In genomic region chr7:44346063-44346462, GRCh38 we compare ENCODE assay signal across 36 cellular contexts.
"Had no signal": no experiment of that assay in that cellular context is flagged by ENCODE, and none has a peak within 500 bp of the region (broad histone marks: within the 10 kb centered on the region; RNA-seq: fewer than 3 reads in every experiment).

No MANE protein-coding gene starts in this region.

- DNase-seq: Karpas-422, Kasumi-1, MG63, MM.1S, MV-4-11, NCI-H1048, NCI-H1092, NCI-H1092 treated with DMSO at 0.1 percent for 48 hours, NCI-H1105, NCI-H1105 treated with DMSO at 0.1 percent for 48 hours, NCI-H1417, NCI-H1417 treated with DMSO at 0.1 percent for 48 hours, NCI-H1436, NCI-H1436 treated with DMSO at 0.1 percent for 48 hours, NCI-H146, NCI-H1694, NCI-H1694 treated with DMSO at 0.1 percent for 48 hours, NCI-H187, NCI-H187 treated with DMSO at 0.1 percent for 48 hours, NCI-H1930, NCI-H2029, NCI-H2029 treated with DMSO at 0.1 percent for 48 hours, NCI-H2081, NCI-H2081 treated with DMSO at 0.1 percent for 48 hours, NCI-H2107, NCI-H2171, NCI-H2171 treated with DMSO at 0.1 percent for 48 hours, NCI-H2227 treated with DMSO at 0.1 percent for 48 hours, NCI-H226, NCI-H345, NCI-H446, NCI-H446 treated with DMSO at 0.1 percent for 48 hours, NCI-H510A, NCI-H510A treated with DMSO at 0.1 percent for 48 hours, NCI-H524, NCI-H524 treated with DMSO at 0.1 percent for 48 hours had no signal

- H3K4me3 ChIP-seq: MG63 had no signal

- H3K36me3 ChIP-seq: MG63 had no signal

- H3K27me3 ChIP-seq: MG63 had no signal
